16 cellular contexts compared by ENCODE assay signal in the genomic region with DNA sequence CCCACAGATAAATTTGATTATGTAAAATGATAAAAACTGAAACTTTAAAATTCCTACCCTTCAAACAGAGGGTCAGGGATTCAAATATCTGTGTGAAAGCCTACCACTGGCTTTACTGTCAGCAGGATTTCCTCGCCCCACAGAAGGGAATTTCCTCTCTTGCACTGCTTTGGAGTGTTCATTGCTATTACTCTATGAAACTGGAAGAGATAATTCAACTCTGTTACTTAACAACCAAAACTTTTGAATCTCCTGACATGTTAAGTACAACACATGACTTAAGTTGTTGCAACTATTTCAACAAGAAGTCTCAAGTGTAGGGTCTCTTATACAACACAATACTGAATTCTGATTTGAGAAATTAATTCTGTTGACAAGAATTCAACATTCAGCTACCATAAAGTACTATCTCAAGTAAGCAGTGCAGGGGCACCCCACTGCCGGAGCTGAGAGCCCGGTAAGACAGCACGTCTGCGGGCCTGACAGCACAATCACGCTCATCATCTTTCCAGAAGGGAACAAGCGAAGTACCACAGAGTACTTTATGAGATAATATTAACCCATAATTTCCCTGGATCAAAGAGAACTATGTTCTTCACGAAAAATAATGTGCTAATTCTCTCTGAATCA. TPM values are rescaled to one million over a fixed set of nuclear protein-coding genes. Genes with fewer than 3 reads are reported as not detected.
DNase-seq lines count a peak whose midpoint lies in the region; ATAC-seq, FAIRE-seq and TF ChIP-seq lines count a peak whose summit lies in the region.
"Had no signal": no experiment of that assay in that cellular context is flagged by ENCODE, and none has a peak within 500 bp of the region (broad histone marks: within the 10 kb centered on the region; RNA-seq: fewer than 3 reads in every experiment).

No MANE protein-coding gene starts in this region.

- H2BK15ac ChIP-seq in mesenchymal stem cell (ENCODE audit: low read depth, poor library complexity, severe bottlenecking), result no peak overlapping the region

- no peak overlapping the region for H3K4me2 ChIP-seq in mesenchymal stem cell (ENCODE audit: low read length, poor library complexity, severe bottlenecking)
- H3K4me2 ChIP-seq: BLaER1 had no signal

- ATAC-seq in GM19467 (IDR thresholded peaks at IDR 0.05; ENCODE audit: unreplicated experiment) (peak; percentile 56), HG03354 (IDR thresholded peaks at IDR 0.05; ENCODE audit: poor library complexity, severe bottlenecking, unreplicated experiment) (no peak)
- ATAC-seq: activated T-cell treated with anti-CD3 and anti-CD28 coated beads, Interleukin-2, amount 50 U/mL, for 4 hours had no signal

- no peak overlapping the region for H2BK120ac ChIP-seq in mesenchymal stem cell (ENCODE audit: low read depth, low read length)

- H3K23ac ChIP-seq in mesenchymal stem cell (ENCODE audit: low read length in 2 of 2), result no peak overlapping the region

- H3K18ac ChIP-seq in mesenchymal stem cell (ENCODE audit: low read depth in 1 of 2, low read length in 2 of 2), result peak overlapping the region in 1 of 2 experiments; percentile 9

- TF ChIP-seq POLR2A in erythroblast (IDR thresholded peaks at IDR 0.05; ENCODE audit: low read length), result no peak

- H3K4me1 ChIP-seq in mesenchymal stem cell (ENCODE audit: control insufficient read depth, insufficient read depth, low read depth, low read length), result peaks cover 3% of the 10 kb centered on the region

- peaks cover 0 to 35% of the 10 kb centered on the region in 2 experiments for H3K36me3 ChIP-seq in mesenchymal stem cell (ENCODE audit: control insufficient read depth in 1 of 2, insufficient read depth in 2 of 2, low read depth in 1 of 2, low read length in 2 of 2)

- no peak overlapping the region for H2BK5ac ChIP-seq in mesenchymal stem cell (ENCODE audit: low read depth, low read length, poor library complexity, severe bottlenecking)

- H3K9ac ChIP-seq in mesenchymal stem cell (ENCODE audit: low read length), result no peak overlapping the region
- H3K9ac ChIP-seq: BLaER1 had no signal

- no peak for FAIRE-seq in HTR-8/SVneo (lab: Jason Lieb, UNC)

- no peak overlapping the region for H3K4ac ChIP-seq in mesenchymal stem cell (ENCODE audit: low read depth in 1 of 2, low read length in 2 of 2)

- no peaks in the 10 kb centered on the region for H3K9me3 ChIP-seq in mesenchymal stem cell (ENCODE audit: control insufficient read depth, low read length)
- H3K9me3 ChIP-seq: BLaER1, neutrophil had no signal

- H3K27me3 ChIP-seq in mesenchymal stem cell (ENCODE audit: control insufficient read depth in 1 of 2, insufficient read depth in 1 of 2, low read length in 2 of 2), result no peaks in the 10 kb centered on the region
- H3K27me3 ChIP-seq: BLaER1, neutrophil had no signal

- H2AK5ac ChIP-seq in mesenchymal stem cell (ENCODE audit: low read length, severe bottlenecking), result no peak overlapping the region

- no peak overlapping the region for H3K14ac ChIP-seq in mesenchymal stem cell (ENCODE audit: low read length in 2 of 2)

- H3K27ac ChIP-seq in caudate nucleus (ENCODE audit: low read depth, low read length) (peak overlapping the region; percentile 67), mesenchymal stem cell (ENCODE audit: low read length, poor library complexity, severe bottlenecking) (no peak overlapping the region)
- H3K27ac ChIP-seq: BLaER1, neutrophil had no signal

- H2AFZ ChIP-seq in mesenchymal stem cell (ENCODE audit: low read depth, low read length), result no peak overlapping the region

- H2BK12ac ChIP-seq in mesenchymal stem cell (ENCODE audit: low read length in 2 of 2), result no peak overlapping the region

- WGBS in mesenchymal stem cell, result 95% methylated on average over 8 of the region's 8 CpGs

- peaks cover 16% of the 10 kb centered on the region for H3K79me1 ChIP-seq in mesenchymal stem cell (replicated peaks; ENCODE audit: low read length, poor library complexity, severe bottlenecking)

- H4K91ac ChIP-seq in mesenchymal stem cell (ENCODE audit: low read length), result no peak overlapping the region

- no peak overlapping the region for H4K8ac ChIP-seq in mesenchymal stem cell (ENCODE audit: low read length)

- H3K4me3 ChIP-seq in mesenchymal stem cell (ENCODE audit: insufficient read depth in 1 of 2, low read depth in 1 of 2, low read length in 2 of 2), result no peak overlapping the region
- H3K4me3 ChIP-seq: BLaER1 had no signal

- DNase-seq in CD1c-positive myeloid dendritic cell (ENCODE audit: extremely low spot score), result peak; percentile 21
- DNase-seq in caudate nucleus (lab: John Stamatoyannopoulos, UW), result no peak
- DNase-seq in mesenchymal stem cell, result peak; percentile 80
- no peak for DNase-seq in C1 segment of cervical spinal cord (lab: John Stamatoyannopoulos, UW)
- DNase-seq in HTR-8/SVneo (ENCODE audit: insufficient read length, low spot score), result no peak
- no peak for DNase-seq in erythroblast (lab: John Stamatoyannopoulos, UW)
- DNase-seq: activated T-cell treated with anti-CD3 and anti-CD28 coated beads, Interleukin-2, amount 50 U/mL, for 4 hours; central memory CD4-positive, alpha-beta T cell; NCI-H1105 treated with DMSO at 0.1 percent for 48 hours; NCI-H748 treated with DMSO at 0.1 percent for 48 hours; SHP77 treated with DMSO at 0.1 percent for 48 hours; stimulated activated CD8-positive, alpha-beta memory T cell treated with anti-CD3 and anti-CD28 coated beads, Interleukin-4, amount 100 ng/mL, for 48 hours had no signal

RNA-seq across cellular contexts. Expression of gene DICER1, which starts 22.9 kb away (rescaled TPM):
- 68.9 TPM for polyA plus RNA-seq in mesenchymal stem cell (2013, experiment 1 of 2)
- polyA plus RNA-seq in mesenchymal stem cell (2013, experiment 2 of 2), result 65.7 TPM

Comparison
In these comparisons a context has a peak if more than half of its experiments do, and no peak if none do; other contexts are left out.
1. DNase-seq: peak in CD1c-positive myeloid dendritic cell (single experiment) and mesenchymal stem cell (single experiment); none in caudate nucleus (0 of 61), C1 segment of cervical spinal cord (0 of 14), HTR-8/SVneo (single experiment) and erythroblast (0 of 2).